In the genomic region with DNA sequence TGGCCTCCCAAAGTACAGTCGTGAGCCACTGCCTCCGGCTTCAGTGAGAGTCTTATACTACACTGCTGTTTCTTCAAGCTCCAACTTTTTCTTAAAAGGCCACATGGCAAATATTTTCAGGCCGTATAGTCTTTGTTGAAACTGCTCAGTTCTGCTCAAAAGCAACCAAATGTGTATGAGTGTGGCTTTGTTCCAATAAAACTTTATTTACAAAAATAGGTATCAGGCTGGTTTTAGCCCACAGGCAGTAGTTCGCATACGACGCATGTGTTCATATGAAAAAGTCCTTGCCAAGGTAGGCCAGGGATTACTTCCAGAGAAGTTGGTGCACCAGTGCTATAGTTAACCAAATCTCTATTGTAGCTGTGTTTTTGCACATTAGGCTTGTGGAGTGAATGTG, we compare ENCODE assay signal across 2 cellular contexts.
A peak's percentile ranks its signal among the peaks of the same experiment; 100 is the strongest.
TF ChIP-seq lines count a peak whose summit lies in the region.

No MANE protein-coding gene starts in this region.

TF ChIP-seq in HepG2, 621 proteins besides CTCF, POLR2A, EP300 and RAD21:
- TF ChIP-seq SNAPC2 (CRISPR knock-in tag; IDR thresholded peaks at IDR 0.05) = no peak
- no peak for TF ChIP-seq GFI1 (CRISPR knock-in tag; IDR thresholded peaks at IDR 0.05; ENCODE audit: borderline replicate concordance)
- TF ChIP-seq, protein P1, sequence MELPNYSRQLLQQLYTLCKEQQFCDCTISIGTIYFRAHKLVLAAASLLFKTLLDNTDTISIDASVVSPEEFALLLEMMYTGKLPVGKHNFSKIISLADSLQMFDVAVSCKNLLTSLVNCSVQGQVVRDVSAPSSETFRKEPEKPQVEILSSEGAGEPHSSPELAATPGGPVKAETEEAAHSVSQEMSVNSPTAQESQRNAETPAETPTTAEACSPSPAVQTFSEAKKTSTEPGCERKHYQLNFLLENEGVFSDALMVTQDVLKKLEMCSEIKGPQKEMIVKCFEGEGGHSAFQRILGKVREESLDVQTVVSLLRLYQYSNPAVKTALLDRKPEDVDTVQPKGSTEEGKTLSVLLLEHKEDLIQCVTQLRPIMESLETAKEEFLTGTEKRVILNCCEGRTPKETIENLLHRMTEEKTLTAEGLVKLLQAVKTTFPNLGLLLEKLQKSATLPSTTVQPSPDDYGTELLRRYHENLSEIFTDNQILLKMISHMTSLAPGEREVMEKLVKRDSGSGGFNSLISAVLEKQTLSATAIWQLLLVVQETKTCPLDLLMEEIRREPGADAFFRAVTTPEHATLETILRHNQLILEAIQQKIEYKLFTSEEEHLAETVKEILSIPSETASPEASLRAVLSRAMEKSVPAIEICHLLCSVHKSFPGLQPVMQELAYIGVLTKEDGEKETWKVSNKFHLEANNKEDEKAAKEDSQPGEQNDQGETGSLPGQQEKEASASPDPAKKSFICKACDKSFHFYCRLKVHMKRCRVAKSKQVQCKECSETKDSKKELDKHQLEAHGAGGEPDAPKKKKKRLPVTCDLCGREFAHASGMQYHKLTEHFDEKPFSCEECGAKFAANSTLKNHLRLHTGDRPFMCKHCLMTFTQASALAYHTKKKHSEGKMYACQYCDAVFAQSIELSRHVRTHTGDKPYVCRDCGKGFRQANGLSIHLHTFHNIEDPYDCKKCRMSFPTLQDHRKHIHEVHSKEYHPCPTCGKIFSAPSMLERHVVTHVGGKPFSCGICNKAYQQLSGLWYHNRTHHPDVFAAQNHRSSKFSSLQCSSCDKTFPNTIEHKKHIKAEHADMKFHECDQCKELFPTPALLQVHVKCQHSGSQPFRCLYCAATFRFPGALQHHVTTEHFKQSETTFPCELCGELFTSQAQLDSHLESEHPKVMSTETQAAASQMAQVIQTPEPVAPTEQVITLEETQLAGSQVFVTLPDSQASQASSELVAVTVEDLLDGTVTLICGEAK (IDR thresholded peaks at IDR 0.05) = no peak
- TF ChIP-seq, protein P1 (CRISPR knock-in tag; IDR thresholded peaks at IDR 0.05) = peak; percentile 70
TF ChIP-seq in HepG2: peak in this region for 1.

TF ChIP-seq in K562, 482 proteins besides CTCF, POLR2A, EP300 and RAD21:
- TF ChIP-seq ZFX (CRISPR knock-in tag; IDR thresholded peaks at IDR 0.05) (0 out of 2 replicates have a peak, but pooled peaks have one; percentile 16), ZNF217 (CRISPR knock-in tag; IDR thresholded peaks at IDR 0.05) (no peak)
- TF ChIP-seq, protein P1 (IDR thresholded peaks at IDR 0.05) = peak; percentile 89
- TF ChIP-seq, protein P1 (CRISPR knock-in tag; IDR thresholded peaks at IDR 0.05) = peak; percentile 76
